ENCODE assay signal across 16 cellular contexts in the genomic region with DNA sequence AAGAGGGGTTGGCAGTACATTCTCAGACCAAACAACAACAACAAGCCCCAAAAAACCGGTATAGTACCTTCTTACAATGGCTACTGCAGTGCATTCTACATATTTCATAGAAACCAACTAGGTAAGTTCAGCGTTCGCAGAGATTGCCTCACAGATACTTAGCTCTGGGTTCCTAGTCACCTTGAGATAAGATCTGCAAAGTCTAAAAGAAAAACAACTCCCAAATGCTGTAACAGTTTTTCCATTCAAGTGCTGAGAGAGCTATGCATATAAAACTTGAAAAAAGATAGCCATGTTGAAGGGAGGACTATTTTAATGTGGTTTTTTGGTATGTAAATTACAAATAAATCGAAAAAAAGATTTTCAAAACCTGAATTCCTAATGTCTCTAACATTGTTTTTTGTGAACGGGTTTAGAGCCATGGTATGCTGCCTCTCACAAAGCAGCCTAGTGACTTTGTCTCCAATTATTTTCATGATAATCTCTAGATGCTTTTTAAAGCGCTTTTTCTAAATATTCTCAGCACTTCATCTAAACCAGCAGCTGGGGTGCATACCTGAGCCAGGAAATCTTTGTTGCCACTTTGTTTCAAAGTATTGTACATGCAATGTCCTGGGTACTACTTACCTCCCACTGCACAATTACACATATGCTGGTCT.
"Had no signal": no experiment of that assay in that cellular context is flagged by ENCODE, and none has a peak within 500 bp of the region (broad histone marks: within the 10 kb centered on the region; RNA-seq: fewer than 3 reads in every experiment).

No MANE protein-coding gene starts in this region.

- H3K27ac ChIP-seq: adrenal gland, esophagus squamous epithelium, skin epidermis, testis, upper lobe of left lung had no signal

- DNase-seq: activated CD4-positive, alpha-beta T cell treated with anti-CD3 and anti-CD28 coated beads, Interleukin-2, amount 50 U/mL, for 1 hour; activated CD4-positive, CD25-positive, alpha-beta regulatory T cell treated with anti-CD3 and anti-CD28 coated beads, Interleukin-2, amount 50 U/mL, for 72 hours; activated CD8-positive, alpha-beta memory T cell treated with anti-CD3 and anti-CD28 coated beads for 24 hours; activated CD8-positive, alpha-beta memory T cell treated with anti-CD3 and anti-CD28 coated beads, Interleukin-2, amount 50 U/mL, for 48 hours; activated effector memory CD4-positive, alpha-beta T cell treated with anti-CD3 and anti-CD28 coated beads, Interleukin-2, amount 50 U/mL, for 16 hours; activated T-cell treated with anti-CD3 and anti-CD28 coated beads, Interleukin-2, amount 50 U/mL, for 48 hours; effector CD8-positive, alpha-beta T cell; esophagus squamous epithelium; hippocampal formation; right cardiac atrium; stimulated activated CD4-positive, alpha-beta T cell treated with anti-CD3 and anti-CD28 coated beads, Interleukin-2, amount 100 ng/mL, for 48 hours; testis; upper lobe of left lung had no signal

- H3K4me3 ChIP-seq: adrenal gland, esophagus squamous epithelium, lung, skin epidermis, testis, upper lobe of left lung had no signal
